ENCODE assay signal across 33 cellular contexts in the genomic region with DNA sequence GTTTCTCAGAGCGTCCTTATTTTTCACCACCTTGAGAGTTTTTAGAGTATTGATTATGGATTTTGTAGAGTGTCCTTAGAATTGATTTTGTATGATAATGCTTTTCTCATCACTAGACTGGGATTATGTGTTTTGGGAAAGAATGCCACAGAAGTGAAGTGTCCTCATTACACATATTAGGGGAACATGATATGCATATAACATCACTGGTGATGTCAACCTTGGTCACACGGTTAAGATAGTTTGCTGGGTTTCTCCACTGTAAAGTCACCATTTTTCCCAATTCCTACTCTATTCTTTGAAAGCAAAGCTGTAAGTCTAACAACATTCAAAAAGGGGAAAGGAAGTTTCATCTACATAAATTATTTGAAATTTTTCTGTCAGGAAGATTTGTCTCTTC. TPM values are rescaled to one million over a fixed set of nuclear protein-coding genes. Genes with fewer than 3 reads are reported as not detected.
"Had no signal": no experiment of that assay in that cellular context is flagged by ENCODE, and none has a peak within 500 bp of the region (broad histone marks: within the 10 kb centered on the region; RNA-seq: fewer than 3 reads in every experiment).

No MANE protein-coding gene starts in this region.

- DNase-seq: activated CD4-positive, alpha-beta T cell treated with anti-CD3 and anti-CD28 coated beads for 48 hours; activated CD4-positive, alpha-beta T cell treated with anti-CD3 and anti-CD28 coated beads, Interleukin-2, amount 50 U/mL, for 48 hours; activated CD4-positive, CD25-positive, alpha-beta regulatory T cell treated with anti-CD3 and anti-CD28 coated beads, Interleukin-2, amount 50 U/mL, for 72 hours; activated CD8-positive, alpha-beta memory T cell treated with anti-CD3 and anti-CD28 coated beads for 24 hours; activated effector memory CD4-positive, alpha-beta T cell treated with anti-CD3 and anti-CD28 coated beads, Interleukin-2, amount 50 U/mL, for 16 hours; activated naive CD4-positive, alpha-beta T cell treated with Interleukin-2 at 50 U/mL for 16 hours; activated naive CD8-positive, alpha-beta T cell treated with anti-CD3 and anti-CD28 coated beads, Interleukin-2, amount 50 U/mL, for 24 hours; activated T-cell treated with anti-CD3 and anti-CD28 coated beads, Interleukin-2, amount 50 U/mL, for 4 hours; amniotic stem cell; body of pancreas; central memory CD4-positive, alpha-beta T cell; MG63; MV-4-11; NCI-H1092 treated with DMSO at 0.1 percent for 48 hours; NCI-H1417 treated with DMSO at 0.1 percent for 48 hours; NCI-H1694 treated with DMSO at 0.1 percent for 48 hours; NCI-H2081; NCI-H510A treated with DMSO at 0.1 percent for 48 hours; NCI-H69; NK-92 treated with Interleukin-12 subunit alpha and Interleukin-12 subunit beta, amount 100 ng/mL, for 24 hours; OCI-M1; Right ventricle myocardium superior; SJCRH30; SW 1271 had no signal

- H3K4me1 ChIP-seq: ascending aorta had no signal

- H3K4me1 Mint-ChIP-seq: activated naive CD8-positive, alpha-beta T cell treated with anti-CD3 and anti-CD28 coated beads, Interleukin-2, amount 50 U/mL, for 24 hours; WTC11 had no signal

- H3K9ac ChIP-seq: KMS-11 had no signal

- H3K27ac Mint-ChIP-seq: activated naive CD4-positive, alpha-beta T cell treated with anti-CD3 and anti-CD28 coated beads, Interleukin-2, amount 50 U/mL, for 72 hours; activated naive CD8-positive, alpha-beta T cell treated with anti-CD3 and anti-CD28 coated beads, Interleukin-2, amount 50 U/mL, for 24 hours; T-helper 2 cell treated with Interferon-gamma antibody and Interleukin-4, amounts not matched to agents 5 μg/mL and 100 μg/mL, for 36 hours; WTC11 had no signal

- ATAC-seq: activated naive CD4-positive, alpha-beta T cell treated with anti-CD3 and anti-CD28 coated beads, Interleukin-2, amount 50 U/mL, for 72 hours; activated naive CD8-positive, alpha-beta T cell treated with anti-CD3 and anti-CD28 coated beads, Interleukin-2, amount 50 U/mL, for 24 hours; activated T-cell treated with anti-CD3 and anti-CD28 coated beads, Interleukin-2, amount 50 U/mL, for 4 hours; body of pancreas; Panc1; SK-N-SH treated with all-trans-retinoic acid at 6 μM for 48 hours; WTC11 had no signal

- H3K9me3 ChIP-seq: ascending aorta, body of pancreas, MG63 had no signal

- H3K4me3 ChIP-seq: ascending aorta, body of pancreas, MG63, SJCRH30 had no signal

- H3K4me2 ChIP-seq: KMS-11 had no signal

- H3K27ac ChIP-seq: ascending aorta, body of pancreas, KMS-11, RWPE1, SJCRH30 had no signal

- H3K9me3 Mint-ChIP-seq: activated T-cell treated with anti-CD3 and anti-CD28 coated beads, Interleukin-2, amount 50 U/mL, for 4 hours; T-helper 2 cell treated with Interferon-gamma antibody and Interleukin-4, amounts not matched to agents 5 μg/mL and 100 μg/mL, for 36 hours had no signal

- H3K27me3 ChIP-seq: ascending aorta, body of pancreas, MG63, SJCRH30 had no signal

- H3K36me3 ChIP-seq: ascending aorta, MG63, SJCRH30 had no signal

- H3K27me3 Mint-ChIP-seq: activated naive CD8-positive, alpha-beta T cell treated with anti-CD3 and anti-CD28 coated beads, Interleukin-2, amount 50 U/mL, for 24 hours had no signal

- H3K4me3 Mint-ChIP-seq: activated naive CD8-positive, alpha-beta T cell treated with anti-CD3 and anti-CD28 coated beads, Interleukin-2, amount 50 U/mL, for 24 hours; activated T-cell treated with anti-CD3 and anti-CD28 coated beads, Interleukin-2, amount 50 U/mL, for 4 hours; T-helper 2 cell treated with Interferon-gamma antibody and Interleukin-4, amounts not matched to agents 5 μg/mL and 100 μg/mL, for 36 hours; WTC11 had no signal

- H3K36me3 Mint-ChIP-seq: activated naive CD4-positive, alpha-beta T cell treated with anti-CD3 and anti-CD28 coated beads, Interleukin-2, amount 50 U/mL, for 72 hours had no signal

RNA-seq across cellular contexts. Expression of gene PALMD, which starts 39.6 kb away (rescaled TPM):
- total RNA-seq: activated naive CD4-positive, alpha-beta T cell treated with anti-CD3 and anti-CD28 coated beads, Interleukin-2, amount 50 U/mL, for 72 hours; activated T-cell treated with anti-CD3 and anti-CD28 coated beads, Interleukin-2, amount 50 U/mL, for 4 hours; T-helper 1 cell treated with Interleukin-12 subunit alpha and Interleukin-12 subunit beta and Interleukin-4 antibody, amounts not matched to agents 30 ng/mL and 1 ng/mL, for 36 hours had no signal
